8 cellular contexts compared by ENCODE assay signal in genomic region chr4:138522366-138522765, GRCh38.
DNase-seq lines count a peak whose midpoint lies in the region; ATAC-seq, FAIRE-seq and TF ChIP-seq lines count a peak whose summit lies in the region.

No MANE protein-coding gene starts in this region.

- H3K9ac ChIP-seq in HepG2 (ENCODE audit: insufficient read depth, low read depth, low read length), result no peak overlapping the region

- TF ChIP-seq EP300 in HepG2 (IDR thresholded peaks at IDR 0.05; ENCODE audit: low read depth in 2 of 2, low read length in 2 of 2) (no peak), HepG2 (CRISPR knock-in tag; IDR thresholded peaks at IDR 0.05; ENCODE audit: borderline replicate concordance) (no peak)

- intact Hi-C loops in HepG2 (cut with micrococcal nuclease; ENCODE audit: unreplicated experiment) (loop anchor here (1.0 kb wide), 1 partner anchor 487 kb away; no protein-coding TSS in a partner anchor), Calu3 (cut with micrococcal nuclease; ENCODE audit: unreplicated experiment) (no loop called here)

- BruUV-seq in HepG2 (replicated peaks; lab: Mats Ljungman, UMichigan) (no TSS peak), Calu3 (replicated peaks; lab: Mats Ljungman, UMichigan) (no TSS peak)

- 0 out of 2 replicates have a peak, but pooled peaks have one; percentile 19 for TF ChIP-seq RAD21 in HepG2 (CRISPR knock-in tag; IDR thresholded peaks at IDR 0.05)

- CTCF ChIA-PET in HepG2 (lab: Yijun Ruan, JAX; ENCODE audit: low intra/inter-chr PET ratio, low total read pairs), result interaction anchor here (1.4 kb wide), 1 partner anchor 486 kb away, joined by 7 read pairs; no protein-coding TSS in a partner anchor
- CTCF ChIA-PET in Calu3 (lab: Charles Lee), result interaction anchor here (1.4 kb wide), 1 partner anchor 27 kb away, joined by 3 read pairs; no protein-coding TSS in a partner anchor

- H4K20me1 ChIP-seq in HepG2 (ENCODE audit: insufficient read depth, low read length), result no peaks in the 10 kb centered on the region

- H3K79me2 ChIP-seq in HepG2 (ENCODE audit: insufficient read depth, low read length), result no peaks in the 10 kb centered on the region

- no peak overlapping the region for H2AFZ ChIP-seq in HepG2 (ENCODE audit: low read length)

- DNase-seq in SK-MEL-5 (ENCODE audit: low read depth, low spot score), result peak; percentile 29
- peak; percentile 3 for DNase-seq in HepG2 (ENCODE audit: low spot score)
- DNase-seq in effector CD8-positive, alpha-beta T cell (lab: John Stamatoyannopoulos, UW), result no peak
- DNase-seq in frontal cortex (ENCODE audit: low spot score in 2 of 2), result no peak
- no peak for DNase-seq in Calu3
- no peak for DNase-seq in activated naive CD4-positive, alpha-beta T cell treated with Interleukin-2 at 50 U/mL for 16 hours

- TF ChIP-seq CTCF in GM12874 (IDR thresholded peaks at IDR 0.05; ENCODE audit: insufficient read depth, low read depth, low read length) (peak; percentile 36; the same call in 1 of the 2 replicates), HepG2 (CRISPR knock-in tag; IDR thresholded peaks at IDR 0.05) (peak; percentile 59), Calu3 (IDR thresholded peaks at IDR 0.05; ENCODE audit: unreplicated experiment) (no peak)

- H3K4me3 Mint-ChIP-seq in Calu3 (ENCODE audit: low read depth, unreplicated experiment), result no peak overlapping the region

- H3K27ac Mint-ChIP-seq in Calu3 (ENCODE audit: unreplicated experiment), result no peak overlapping the region

- in situ Hi-C loops in SK-MEL-5 (cut with HindIII; ENCODE audit: low pct_unique_long_range_greater_than_20kb, low sequenced_read_pairs), result no loop called here
- in situ Hi-C loops in HepG2 (cut with HindIII; ENCODE audit: extremely low pct_ligation_motif_present, low pct_unique_long_range_greater_than_20kb), result loop anchor here (25.0 kb wide), 1 partner anchor 485 kb away; no protein-coding TSS in a partner anchor

- H3K27ac ChIP-seq in HepG2 (ENCODE audit: extremely low read length, insufficient read depth, low read length), result no peak overlapping the region

- H3K4me1 Mint-ChIP-seq in Calu3 (ENCODE audit: low read depth, unreplicated experiment), result no peaks in the 10 kb centered on the region

- FAIRE-seq in HepG2 (lab: Jason Lieb, UNC) (peak; percentile 15), frontal cortex (lab: Jason Lieb, UNC) (no peak)

- WGBS in HepG2 (ENCODE audit: low lambda C conversion rate), result 14% methylated on average over 1 of the region's 1 CpG

- H3K4me3 ChIP-seq in HepG2 (replicated peaks in 1 of 3; ENCODE audit: insufficient read depth in 1 of 3, low read depth in 2 of 3, low read length in 3 of 3), result no peak overlapping the region

- no peaks in the 10 kb centered on the region for H3K36me3 ChIP-seq in HepG2 (replicated peaks in 1 of 2; ENCODE audit: control insufficient read depth in 1 of 2, insufficient read depth in 2 of 2, low read length in 2 of 2)

- peaks cover 14% of the 10 kb centered on the region for H3K9me3 Mint-ChIP-seq in Calu3 (ENCODE audit: low read depth, unreplicated experiment)

- no peaks in the 10 kb centered on the region for H3K36me3 Mint-ChIP-seq in Calu3 (ENCODE audit: insufficient read depth, unreplicated experiment)

- H3K27me3 Mint-ChIP-seq in Calu3 (ENCODE audit: unreplicated experiment), result no peaks in the 10 kb centered on the region

- POLR2A ChIA-PET in HepG2 (lab: Yijun Ruan, JAX), result no interaction called here

- H3K4me1 ChIP-seq in HepG2 (ENCODE audit: insufficient read depth, low read length), result no peaks in the 10 kb centered on the region

- H3K9me3 ChIP-seq in HepG2 (ENCODE audit: low read length), result no peaks in the 10 kb centered on the region; the same call in 1 of the 2 replicates

- ATAC-seq in HG02885 (IDR thresholded peaks at IDR 0.05; ENCODE audit: poor library complexity, unreplicated experiment), result peak; percentile 76
- ATAC-seq in HepG2, result peak; percentile 90

- no peak for TF ChIP-seq POLR2A in HepG2 (IDR thresholded peaks at IDR 0.05; ENCODE audit: insufficient read depth in 1 of 2, low read depth in 2 of 2, low read length in 2 of 2)

- H3K4me2 ChIP-seq in HepG2 (ENCODE audit: low read depth, low read length), result no peak overlapping the region

- no peaks in the 10 kb centered on the region for H3K27me3 ChIP-seq in HepG2 (ENCODE audit: control insufficient read depth in 1 of 2, insufficient read depth in 2 of 2, low read length in 2 of 2)

TF ChIP-seq in HepG2, 621 proteins besides CTCF, POLR2A, EP300 and RAD21:
- peak; percentile 70 for TF ChIP-seq SMC3 (IDR thresholded peaks at IDR 0.05; ENCODE audit: low read length)
- TF ChIP-seq HOXA9 (CRISPR knock-in tag; IDR thresholded peaks at IDR 0.05; ENCODE audit: borderline replicate concordance), result no peak
- TF ChIP-seq RFXANK (CRISPR knock-in tag; IDR thresholded peaks at IDR 0.05), result no peak
- peak; percentile 69 for TF ChIP-seq STAG1 (CRISPR knock-in tag; IDR thresholded peaks at IDR 0.05)

Comparison
In these comparisons a context has a peak if more than half of its experiments do, and no peak if none do; other contexts are left out.
1. DNase-seq: peak in SK-MEL-5 (single experiment) and HepG2 (single experiment); none in effector CD8-positive, alpha-beta T cell (single experiment), frontal cortex (0 of 2), Calu3 (single experiment) and activated naive CD4-positive, alpha-beta T cell treated with Interleukin-2 at 50 U/mL for 16 hours (single experiment).